Comparison of ENCODE assay signal across 15 cellular contexts in the genomic region with DNA sequence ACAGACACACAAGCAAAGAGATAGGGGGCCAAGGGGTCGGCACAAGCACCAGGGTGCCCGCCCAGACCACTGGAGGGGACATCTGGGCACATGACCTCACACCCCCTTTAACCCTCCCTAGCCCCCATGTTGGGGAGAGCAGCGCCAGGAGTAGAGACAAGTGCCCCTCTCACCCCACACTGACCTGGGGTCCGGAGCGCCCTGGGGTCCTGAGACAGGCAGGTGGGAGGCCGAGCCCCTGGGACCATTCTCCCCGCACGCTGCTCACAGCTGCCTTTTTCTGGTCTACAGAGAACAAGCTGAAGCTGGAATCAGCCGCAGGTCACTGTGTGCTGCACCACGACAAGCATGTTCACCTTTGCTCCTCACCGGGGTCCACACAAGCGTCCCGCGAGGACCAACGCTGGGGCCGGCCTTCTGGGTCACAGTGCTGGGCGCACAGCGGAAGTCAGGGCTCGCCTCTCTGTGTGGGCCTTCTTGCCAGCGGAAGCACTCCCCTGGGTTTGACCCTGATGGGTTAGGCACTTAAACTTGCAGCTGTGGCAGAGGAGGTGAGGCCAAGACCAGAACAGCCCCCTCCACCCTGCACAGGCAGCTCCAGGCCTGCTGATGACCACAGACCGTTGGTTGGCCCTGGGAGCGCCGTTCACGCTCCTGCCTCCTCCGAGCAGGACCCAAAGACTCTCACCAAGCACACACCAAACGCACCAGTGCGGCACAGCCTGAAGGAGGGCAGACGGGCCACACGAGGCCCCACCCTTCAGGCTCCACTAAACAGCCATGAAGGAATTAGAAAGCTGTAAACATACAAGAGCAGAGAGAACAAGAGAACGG.
A peak's percentile ranks its signal among the peaks of the same experiment; 100 is the strongest.
DNase-seq lines count a peak whose midpoint lies in the region; ATAC-seq and TF ChIP-seq lines count a peak whose summit lies in the region.
"Had no signal": no experiment of that assay in that cellular context is flagged by ENCODE, and none has a peak within 500 bp of the region (broad histone marks: within the 10 kb centered on the region; RNA-seq: fewer than 3 reads in every experiment).

No MANE protein-coding gene starts in this region.

- intact Hi-C loops in posterior vena cava (cut with DNase I), result no loop called here

- no peak overlapping the region for H3K27ac Mint-ChIP-seq in naive thymus-derived CD8-positive, alpha-beta T cell

- POLR2A ChIA-PET in GM10248 (lab: Yijun Ruan, JAX), result no interaction called here
- POLR2A ChIA-PET in naive thymus-derived CD8-positive, alpha-beta T cell (lab: Charles Lee), result no interaction called here

- DNase-seq in GM10248 (ENCODE audit: extremely low spot score) (peak; percentile 12), iPS-NIHi7 (ENCODE audit: extremely low spot score) (peak; percentile 7), posterior vena cava (ENCODE audit: low spot score) (peak; percentile 60), kidney tubule cell (ENCODE audit: low spot score) (no peak), NCI-H1694 (lab: John Stamatoyannopoulos, UW) (no peak), amygdala (lab: John Stamatoyannopoulos, UW) (no peak)
- no peak for DNase-seq in naive thymus-derived CD8-positive, alpha-beta T cell
- DNase-seq: C1 segment of cervical spinal cord, IMR-90, Kasumi-1, NCI-H1105 treated with DMSO at 0.1 percent for 48 hours, NCI-H2029, NCI-H524 had no signal

- no peak for TF ChIP-seq CTCF in C4-2B (conservative IDR thresholded peaks at IDR 0.05)
- TF ChIP-seq CTCF in GM10248 (IDR thresholded peaks at IDR 0.05; ENCODE audit: control extremely low read depth, extremely low read depth, low read depth, missing control alignments), result no peak

- H3K27me3 Mint-ChIP-seq in naive thymus-derived CD8-positive, alpha-beta T cell, result peaks cover 4 to 41% (median 26%) of the 10 kb centered on the region in 5 donors

- H3K36me3 Mint-ChIP-seq in naive thymus-derived CD8-positive, alpha-beta T cell, result peaks cover 0 to 3% (median 0%) of the 10 kb centered on the region in 3 donors

- peaks cover 0 to 6% (median 1%) of the 10 kb centered on the region in 4 donors for H3K4me1 Mint-ChIP-seq in naive thymus-derived CD8-positive, alpha-beta T cell

- ATAC-seq in naive thymus-derived CD8-positive, alpha-beta T cell, result no peak
- ATAC-seq: GM12878 had no signal

- CTCF ChIA-PET in GM10248 (lab: Yijun Ruan, JAX), result no interaction called here

- H3K4me3 Mint-ChIP-seq in naive thymus-derived CD8-positive, alpha-beta T cell, result no peak overlapping the region

- H3K27ac ChIP-seq in C4-2B, result peak overlapping the region; percentile 51

- H3K9me3 Mint-ChIP-seq in naive thymus-derived CD8-positive, alpha-beta T cell, result no peaks in the 10 kb centered on the region

Comparison
In these comparisons a context has a peak if more than half of its experiments do, and no peak if none do; other contexts are left out.
1. DNase-seq: peak in GM10248 (single experiment), iPS-NIHi7 (single experiment) and posterior vena cava (single experiment); none in kidney tubule cell (single experiment), naive thymus-derived CD8-positive, alpha-beta T cell (0 of 10), NCI-H1694 (single experiment) and amygdala (0 of 56).